1 cellular context compared by ENCODE assay signal in genomic region chr17:7836596-7837374, GRCh38.
TF ChIP-seq lines count a peak whose summit lies in the region.

No MANE protein-coding gene starts in this region.

TF ChIP-seq in HEK293, 187 proteins besides CTCF, POLR2A, EP300 and RAD21 (continued from another document and continues in another):
- TF ChIP-seq ZNF155 (tag by site-specific recombination; IDR thresholded peaks at IDR 0.05): no peak; the same call in 1 of the 2 replicates
- peak; percentile 98 for TF ChIP-seq EGR2 (tag by site-specific recombination; IDR thresholded peaks at IDR 0.05; ENCODE audit: low read depth)
- peak; percentile 99 for TF ChIP-seq ZFHX2 (tag by site-specific recombination; conservative IDR thresholded peaks at IDR 0.05)
- no peak for TF ChIP-seq ZNF362 (tag by site-specific recombination; IDR thresholded peaks at IDR 0.05)
- peak; percentile 49; the same call in 1 of the 2 replicates for TF ChIP-seq REST (tag by site-specific recombination; IDR thresholded peaks at IDR 0.05)
- peak; percentile 83; the same call in 1 of the 2 replicates for TF ChIP-seq TRIM28 (IDR thresholded peaks at IDR 0.05; ENCODE audit: borderline replicate concordance, low read length)
- TF ChIP-seq INSM2 (tag by site-specific recombination; IDR thresholded peaks at IDR 0.05): peak; percentile 98
- TF ChIP-seq ELK4 (IDR thresholded peaks at IDR 0.05; ENCODE audit: borderline replicate concordance, low read depth, low read length): no peak; the same call in 1 of the 2 replicates
- no peak for TF ChIP-seq ZNF791 (tag by site-specific recombination; IDR thresholded peaks at IDR 0.05)
- peak; percentile 97 for TF ChIP-seq ATF2 (tag by site-specific recombination; IDR thresholded peaks at IDR 0.05; ENCODE audit: low read depth)
- TF ChIP-seq ZNF514 (tag by site-specific recombination; IDR thresholded peaks at IDR 0.05): no peak
- TF ChIP-seq PRDM4 (tag by site-specific recombination; IDR thresholded peaks at IDR 0.05): peak; percentile 96
- peak; percentile 98 for TF ChIP-seq GLIS1 (tag by site-specific recombination; IDR thresholded peaks at IDR 0.05)
- peak; percentile 77 for TF ChIP-seq YY2 (tag by site-specific recombination; IDR thresholded peaks at IDR 0.05)
- peak; percentile 94 for TF ChIP-seq ZBTB8A (tag by site-specific recombination; IDR thresholded peaks at IDR 0.05)
- peak; percentile 99 for TF ChIP-seq BCL11B (tag by site-specific recombination; IDR thresholded peaks at IDR 0.05; ENCODE audit: low read depth)
- peak; percentile 90 for TF ChIP-seq ZNF184 (tag by site-specific recombination; IDR thresholded peaks at IDR 0.05)
- peak; percentile 97 for TF ChIP-seq ZNF561 (tag by site-specific recombination; IDR thresholded peaks at IDR 0.05; ENCODE audit: borderline replicate concordance)
- TF ChIP-seq ZNF704 (tag by site-specific recombination; IDR thresholded peaks at IDR 0.05): no peak
- TF ChIP-seq ZBTB7A (tag by site-specific recombination; IDR thresholded peaks at IDR 0.05; ENCODE audit: low read depth): peak; percentile 87; the same call in 1 of the 2 replicates
- no peak for TF ChIP-seq ZNF202 (tag by site-specific recombination; IDR thresholded peaks at IDR 0.05; ENCODE audit: borderline replicate concordance)
- TF ChIP-seq ZNF639 (tag by site-specific recombination; IDR thresholded peaks at IDR 0.05): peak; percentile 99
- peak; percentile 84 for TF ChIP-seq SCRT1 (tag by site-specific recombination; IDR thresholded peaks at IDR 0.05; ENCODE audit: borderline replicate concordance)
- peak; percentile 92 for TF ChIP-seq ZNF76 (tag by site-specific recombination; IDR thresholded peaks at IDR 0.05; ENCODE audit: borderline replicate concordance, low read depth)
- no peak for TF ChIP-seq TCF7L2 (IDR thresholded peaks at IDR 0.05; ENCODE audit: borderline replicate concordance, low read depth, low read length)
- peak; percentile 97 for TF ChIP-seq ZNF660 (tag by site-specific recombination; IDR thresholded peaks at IDR 0.05)
- no peak; the same call in 1 of the 2 replicates for TF ChIP-seq ZFP41 (tag by site-specific recombination; IDR thresholded peaks at IDR 0.05; ENCODE audit: borderline replicate concordance)
- TF ChIP-seq ZBTB26 (tag by site-specific recombination; optimal IDR thresholded peaks at IDR 0.05): peak; percentile 77
- TF ChIP-seq ZNF843 (tag by site-specific recombination; IDR thresholded peaks at IDR 0.05): peak; percentile 89
- TF ChIP-seq ZNF654 (tag by site-specific recombination; IDR thresholded peaks at IDR 0.05; ENCODE audit: low read depth): peak; percentile 19; the same call in 1 of the 2 replicates
- peak; percentile 88 for TF ChIP-seq GLIS2 (tag by site-specific recombination; IDR thresholded peaks at IDR 0.05)
- TF ChIP-seq ZSCAN18 (tag by site-specific recombination; IDR thresholded peaks at IDR 0.05): peak; percentile 99
- TF ChIP-seq ZNF324 (tag by site-specific recombination; IDR thresholded peaks at IDR 0.05): peak; percentile 99
